ENCODE assay signal across 11 cellular contexts in the genomic region with DNA sequence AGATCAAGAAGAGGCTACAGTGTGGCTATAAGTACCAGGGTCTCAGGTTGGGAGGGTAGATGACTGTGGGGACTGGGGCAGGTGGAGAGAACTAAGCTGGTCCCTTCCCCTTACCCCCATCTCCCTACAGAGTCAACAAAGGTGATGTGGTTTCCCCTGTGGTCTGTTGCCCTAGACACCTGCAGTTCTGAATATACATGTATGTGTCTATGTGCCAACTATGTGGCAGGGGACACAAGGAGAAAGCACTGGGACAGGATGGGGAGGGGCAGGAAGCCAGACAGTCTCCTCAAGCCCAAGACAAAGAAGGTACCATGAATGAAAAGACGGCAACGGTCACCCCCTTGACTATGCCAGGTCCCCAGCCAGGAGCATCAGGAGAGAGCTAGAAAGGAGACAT. TPM values are rescaled to one million over a fixed set of nuclear protein-coding genes. Genes with fewer than 3 reads are reported as not detected.
DNase-seq lines count a peak whose midpoint lies in the region; ATAC-seq, FAIRE-seq and TF ChIP-seq lines count a peak whose summit lies in the region.
"Had no signal": no experiment of that assay in that cellular context is flagged by ENCODE, and none has a peak within 500 bp of the region (broad histone marks: within the 10 kb centered on the region; RNA-seq: fewer than 3 reads in every experiment).

No MANE protein-coding gene starts in this region.

- H2BK20ac ChIP-seq in H1 (ENCODE audit: low read length): peak overlapping the region; percentile 3; the same call in 1 of the 2 replicates

- no peak overlapping the region for H2BK5ac ChIP-seq in H1 (ENCODE audit: low read depth, low read length)

- no peak overlapping the region for H3K4me3 ChIP-seq in H1 (ENCODE audit: extremely low read depth in 1 of 4, insufficient read depth in 2 of 4, low read depth in 3 of 4, low read length in 4 of 4)
- no peak overlapping the region for H3K4me3 ChIP-seq in spleen
- H3K4me3 ChIP-seq: SK-N-MC had no signal

- H3K79me1 ChIP-seq in H1 (ENCODE audit: low read depth, low read length): no peaks in the 10 kb centered on the region

- H3K27me3 ChIP-seq in H1 (replicated peaks in 1 of 4; ENCODE audit: control insufficient read depth in 3 of 4, extremely low read depth in 1 of 4, insufficient read depth in 3 of 4, low read length in 3 of 4) (no peaks in the 10 kb centered on the region; a peak in 2 of 7 replicates), spleen (replicated peaks in 1 of 7) (no peaks in the 10 kb centered on the region)

- H3K4me3 Mint-ChIP-seq in IgD-negative memory B cell (peak overlapping the region in 3 of 4 donors; percentile 54 to 83 (median 72)), endothelial cell (ENCODE audit: unreplicated experiment) (no peak overlapping the region)

- H3K27ac ChIP-seq in H1 (ENCODE audit: low read depth, low read length) (no peak overlapping the region), spleen (peak overlapping the region in 7 of 8 donors; percentile 20 to 98 (median 55))
- H3K27ac ChIP-seq: SK-N-MC had no signal

- H2BK120ac ChIP-seq in H1 (replicated peaks; ENCODE audit: low read depth, low read length): no peak overlapping the region

- H3K27ac Mint-ChIP-seq in IgD-negative memory B cell (peak overlapping the region in 2 of 3 donors; percentile 49 to 87), endothelial cell (ENCODE audit: unreplicated experiment) (no peak overlapping the region)

- no peak overlapping the region for H2AK5ac ChIP-seq in H1 (ENCODE audit: low read depth, low read length)

- H2AFZ ChIP-seq in H1 (ENCODE audit: low read length): no peak overlapping the region

- no peaks in the 10 kb centered on the region for H3K36me3 Mint-ChIP-seq in IgD-negative memory B cell
- no peaks in the 10 kb centered on the region for H3K36me3 Mint-ChIP-seq in endothelial cell (ENCODE audit: low read depth, unreplicated experiment)

- TF ChIP-seq EP300 in H1 (IDR thresholded peaks at IDR 0.05; ENCODE audit: borderline replicate concordance in 1 of 2, low read depth in 2 of 2, low read length in 2 of 2): no peak

- no peak overlapping the region for H3K4me2 ChIP-seq in H1 (ENCODE audit: insufficient read depth in 1 of 2, low read depth in 2 of 2, low read length in 2 of 2)

- no peak overlapping the region for H4K8ac ChIP-seq in H1 (ENCODE audit: extremely low read depth, insufficient read depth, low read length)

- H3K4me1 ChIP-seq in H1 (replicated peaks in 1 of 4; ENCODE audit: control insufficient read depth in 3 of 4, insufficient read depth in 4 of 4, low read length in 3 of 4) (peaks cover 5 to 25% (median 19%) of the 10 kb centered on the region in 4 experiments), spleen (peaks cover 39 to 93% (median 72%) of the 10 kb centered on the region in 6 donors)

- no peak overlapping the region; the same call in 1 of the 2 replicates for H3K18ac ChIP-seq in H1 (ENCODE audit: extremely low read depth, low read length)

- no peak overlapping the region for H2BK15ac ChIP-seq in H1 (ENCODE audit: low read length)

- 87% methylated on average over 2 of the region's 2 CpGs; no CpG with 5 or more reads in 1 of the 2 experiments for WGBS in H1 (ENCODE audit: extremely low coverage in 1 of 2, insufficient coverage in 1 of 2, insufficient read length in 1 of 2, insufficient replicate concordance in 2 of 2, low coverage in 1 of 2, low lambda C conversion rate in 2 of 2, missing lambda C conversion rate in 1 of 2), 2 experiments
- 56 to 88% (median 65%) methylated on average over 2 of the region's 2 CpGs for WGBS in spleen, 5 donors

- intact Hi-C loops in spleen (cut with DNase I; ENCODE audit: low total_unique reads): no loop called here

- no peak overlapping the region for H3K14ac ChIP-seq in H1 (ENCODE audit: insufficient read length)

- TF ChIP-seq RAD21 in H1 (IDR thresholded peaks at IDR 0.05 in 1 of 2, conservative IDR thresholded peaks at IDR 0.05 in 1 of 2; ENCODE audit: low read depth in 2 of 2, low read length in 2 of 2): no peak

- no peaks in the 10 kb centered on the region for H4K20me1 ChIP-seq in H1 (replicated peaks in 1 of 2; ENCODE audit: control insufficient read depth in 1 of 2, insufficient read depth in 2 of 2, low read length in 2 of 2)

- H3K23ac ChIP-seq in H1 (ENCODE audit: insufficient read length): no peak overlapping the region

- TF ChIP-seq CTCF in H1 (IDR thresholded peaks at IDR 0.05; ENCODE audit: control extremely low read depth in 1 of 3, insufficient read depth in 1 of 3, low read depth in 1 of 3, low read length in 3 of 3) (no peak), spleen (IDR thresholded peaks at IDR 0.05 in 8 of 11, conservative IDR thresholded peaks at IDR 0.05 in 3 of 11) (no peak), endothelial cell (IDR thresholded peaks at IDR 0.05; ENCODE audit: unreplicated experiment) (no peak)

- H2BK12ac ChIP-seq in H1 (ENCODE audit: low read depth, low read length): peak overlapping the region; percentile 93

- H3K79me2 ChIP-seq in H1 (ENCODE audit: control insufficient read depth in 1 of 2, insufficient read depth in 2 of 2, low read length in 2 of 2): peaks cover 0 to 3% of the 10 kb centered on the region in 2 experiments; a peak in 1 of 4 replicates

- ATAC-seq in HG03571 (IDR thresholded peaks at IDR 0.05; ENCODE audit: unreplicated experiment): no peak

- no peaks in the 10 kb centered on the region for H3K9me3 Mint-ChIP-seq in IgD-negative memory B cell
- no peaks in the 10 kb centered on the region for H3K9me3 Mint-ChIP-seq in endothelial cell (ENCODE audit: unreplicated experiment)

- no peak overlapping the region for H3K56ac ChIP-seq in H1 (replicated peaks; ENCODE audit: insufficient read length, low read depth, low read length)

- no peak for FAIRE-seq in H1 (lab: Jason Lieb, UNC)

- H3K9me3 ChIP-seq in H1 (ENCODE audit: insufficient read depth in 2 of 2, low read depth in 1 of 2, low read length in 1 of 2): no peaks in the 10 kb centered on the region
- H3K9me3 ChIP-seq in spleen: no peaks in the 10 kb centered on the region

- CTCF ChIA-PET in H1 (lab: Charles Lee; ENCODE audit: partially characterized antibody): interaction anchor here (10.6 to 30.5 kb wide), 2 partner anchors 15 to 31 kb away, joined by 155 to 2001 read pairs; a partner anchor contains a TSS

- H3K23me2 ChIP-seq in H1 (ENCODE audit: low read depth, low read length): peaks cover 7% of the 10 kb centered on the region

- H3K27me3 Mint-ChIP-seq in IgD-negative memory B cell: peaks cover 2% of the 10 kb centered on the region
- peaks cover 26% of the 10 kb centered on the region for H3K27me3 Mint-ChIP-seq in endothelial cell (ENCODE audit: unreplicated experiment)

- DNase-seq in SW480 (ENCODE audit: low spot score) (peak; percentile 29), H1 (ENCODE audit: low read depth in 1 of 2, low spot score in 2 of 2) (no peak), spleen (no peak), DMS53 treated with DMSO at 0.1 percent for 48 hours (lab: John Stamatoyannopoulos, UW; ENCODE audit: unreplicated experiment) (no peak), Kasumi-1 (lab: John Stamatoyannopoulos, UW) (no peak), endothelial cell (ENCODE audit: low spot score) (no peak)
- DNase-seq: NCI-H2107, retina had no signal

- POLR2A ChIA-PET in H1 (lab: Charles Lee; ENCODE audit: partially characterized antibody): interaction anchor here (1.5 to 28.4 kb wide), 3 partner anchors 10 to 16 kb away, joined by 4 to 480 read pairs (median 10); a partner anchor contains a TSS

- H3K9ac ChIP-seq in H1 (replicated peaks in 1 of 4; ENCODE audit: extremely low read depth in 1 of 4, low read depth in 3 of 4, low read length in 3 of 4): no peak overlapping the region

- H3K36me3 ChIP-seq in H1 (ENCODE audit: control insufficient read depth in 2 of 4, insufficient read depth in 4 of 4, low read length in 3 of 4) (no peaks in the 10 kb centered on the region), spleen (no peaks in the 10 kb centered on the region)

- H3K4me1 Mint-ChIP-seq in IgD-negative memory B cell (peaks cover 27 to 36% (median 35%) of the 10 kb centered on the region in 3 donors), endothelial cell (ENCODE audit: unreplicated experiment) (peaks cover 67% of the 10 kb centered on the region)

- no peak overlapping the region for H3K4ac ChIP-seq in H1 (replicated peaks; ENCODE audit: insufficient read length, low read depth, low read length)

- no peak for TF ChIP-seq POLR2A in H1 (IDR thresholded peaks at IDR 0.05; ENCODE audit: control extremely low read depth in 1 of 2, low read depth in 2 of 2, low read length in 2 of 2)
- TF ChIP-seq POLR2A in spleen (IDR thresholded peaks at IDR 0.05): no peak

- H4K91ac ChIP-seq in H1 (replicated peaks; ENCODE audit: insufficient read length, low read length): no peak overlapping the region

- H4K5ac ChIP-seq in H1 (ENCODE audit: insufficient read length, low read depth, low read length): no peak overlapping the region

TF ChIP-seq in H1, 55 proteins besides CTCF, POLR2A, EP300 and RAD21 (continues in another document):
- TF ChIP-seq YY1 (IDR thresholded peaks at IDR 0.05; ENCODE audit: low read depth, low read length): no peak

RNA-seq across cellular contexts. Expression of a gene that starts 4.5 kb away (rescaled TPM):
- polyA plus RNA-seq in IgD-negative memory B cell (20.9 TPM), H1 (2011; rRNA removed) (25.5 and 52.0 TPM in 2 replicates), spleen (10 to 100 TPM; 39.6 to 76.7 (median 52.2) TPM)
- total RNA-seq in H1 (2021; fragmentation: NEBNext Ultra II Directional; extraction: Animal tissue kit (Norgen Biotek cat#: 25700)): 82.0 and 84.9 TPM in 2 replicates
- 27.2 TPM for polyA plus RNA-seq in H1 (2011; cell fraction: cytosol; rRNA removed)
- 208 TPM for polyA plus RNA-seq in H1 (2011; cell fraction: nucleus; rRNA removed)
- polyA plus RNA-seq in H1 (2012, experiment 1 of 2): 46.5 to 68.3 TPM (median 65.5 TPM) in 4 replicates
- 57.8 TPM for polyA plus RNA-seq in H1 (2012, experiment 2 of 2)
- 40.9 TPM for polyA plus RNA-seq in H1 (2013, experiment 1 of 2)
- polyA plus RNA-seq in H1 (2013, experiment 2 of 2): 38.9 TPM
- 11.6 and 23.5 TPM in 2 replicates for polyA minus RNA-seq in H1 (2011; rRNA and poly(A)+ RNA removed)
- 27.2 TPM for polyA minus RNA-seq in H1 (2011; cell fraction: cytosol; rRNA and poly(A)+ RNA removed)
- polyA minus RNA-seq in H1 (2011; cell fraction: nucleus; rRNA and poly(A)+ RNA removed): 48.1 TPM
- total RNA-seq in spleen (100 to 1,000 TPM in 5 of 7 donors, 10 to 100 TPM in 2; 74.9 to 158 (median 132) TPM), endothelial cell (ENCODE audit: unreplicated experiment) (387 TPM)

RNA-seq across cellular contexts. Expression of a gene that starts 51.2 kb away (rescaled TPM):
- 21.7 TPM for polyA plus RNA-seq in IgD-negative memory B cell
- 14.0 and 14.1 TPM in 2 replicates for total RNA-seq in H1 (2021; fragmentation: NEBNext Ultra II Directional; extraction: Animal tissue kit (Norgen Biotek cat#: 25700))
- 9.5 and 12.1 TPM in 2 replicates for polyA plus RNA-seq in H1 (2011; rRNA removed)
- 9.6 TPM for polyA plus RNA-seq in H1 (2011; cell fraction: cytosol; rRNA removed)
- 16.1 TPM for polyA plus RNA-seq in H1 (2011; cell fraction: nucleus; rRNA removed)
- polyA plus RNA-seq in H1 (2012, experiment 1 of 2): 8.3 to 11.4 TPM (median 10.2 TPM) in 4 replicates
- 8.6 TPM for polyA plus RNA-seq in H1 (2012, experiment 2 of 2)
- polyA plus RNA-seq in H1 (2013, experiment 1 of 2): 9.4 TPM
- 10.8 TPM for polyA plus RNA-seq in H1 (2013, experiment 2 of 2)
- 7.2 and 7.3 TPM in 2 replicates for polyA minus RNA-seq in H1 (2011; rRNA and poly(A)+ RNA removed)
- 6.8 TPM for polyA minus RNA-seq in H1 (2011; cell fraction: cytosol; rRNA and poly(A)+ RNA removed)
- polyA minus RNA-seq in H1 (2011; cell fraction: nucleus; rRNA and poly(A)+ RNA removed): 7.3 TPM
- total RNA-seq in spleen: 10 to 100 TPM; 20.2 to 66.4 (median 42.3) TPM
- polyA plus RNA-seq in spleen: 10 to 100 TPM in 1 of 3 donors, 1 to 10 TPM in 2; 8.4 to 24.1 (median 9.5) TPM
- 65.5 TPM for total RNA-seq in endothelial cell (ENCODE audit: unreplicated experiment)
